1 cellular context compared by ENCODE assay signal in the genomic region with DNA sequence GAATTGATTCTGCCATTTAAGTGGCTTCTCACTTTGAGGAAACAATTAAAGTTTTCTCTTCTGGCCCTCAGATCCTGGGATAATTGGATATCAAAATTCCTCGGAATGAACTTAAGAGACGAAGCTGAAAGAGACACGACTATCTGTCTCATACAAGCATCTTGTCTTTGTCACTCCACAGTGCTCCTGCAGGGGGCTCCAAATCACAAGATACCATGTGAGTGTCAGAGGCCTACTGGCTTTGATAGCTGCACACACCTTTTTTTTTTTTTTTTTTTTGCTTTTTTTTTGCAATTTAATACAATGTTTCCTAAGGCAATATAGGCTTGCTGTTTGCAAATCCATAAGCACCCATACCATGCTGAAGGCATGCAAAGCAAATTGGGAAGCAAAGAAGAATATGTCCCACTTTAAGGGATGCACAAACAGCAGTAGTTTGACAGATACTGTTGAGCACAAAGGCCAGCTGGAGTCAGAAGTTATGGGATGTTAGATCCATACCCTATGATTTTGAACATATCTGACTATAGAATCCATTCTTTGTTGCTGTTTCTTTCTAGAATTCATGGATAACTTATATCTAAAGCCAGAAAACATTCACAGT.
TF ChIP-seq lines count a peak whose summit lies in the region.

No MANE protein-coding gene starts in this region.

TF ChIP-seq in GM23338, 12 proteins besides CTCF, POLR2A, EP300 and RAD21 (continued from another document):
- TF ChIP-seq ZNF331 (CRISPR knock-in tag; IDR thresholded peaks at IDR 0.05; ENCODE audit: low read depth) = no peak
